12 cellular contexts compared by ENCODE assay signal in genomic region chr19:30229524-30230174, GRCh38.
DNase-seq lines count a peak whose midpoint lies in the region; ATAC-seq and TF ChIP-seq lines count a peak whose summit lies in the region.
"Had no signal": no experiment of that assay in that cellular context is flagged by ENCODE, and none has a peak within 500 bp of the region (broad histone marks: within the 10 kb centered on the region; RNA-seq: fewer than 3 reads in every experiment).

No MANE protein-coding gene starts in this region.

- intact Hi-C loops in transverse colon (cut with DNase I; ENCODE audit: low total_unique reads), result no loop called here

- peak overlapping the region in 2 of 4 donors; percentile 46 to 67 for H3K4me3 ChIP-seq in transverse colon
- H3K4me3 ChIP-seq: body of pancreas had no signal

- no peak for TF ChIP-seq CTCF in transverse colon (IDR thresholded peaks at IDR 0.05)

- peak; percentile 21 for DNase-seq in NCI-H1436 (lab: John Stamatoyannopoulos, UW)
- DNase-seq in NCI-H1436 treated with DMSO at 0.1 percent for 48 hours (lab: John Stamatoyannopoulos, UW), result no peak
- peak; percentile 66 for DNase-seq in cerebellar cortex (ENCODE audit: low spot score)
- DNase-seq in kidney tubule cell (ENCODE audit: low spot score), result peak; percentile 8
- DNase-seq in transverse colon, result no peak
- DNase-seq in mesenteric fat pad (ENCODE audit: low spot score), result no peak
- DNase-seq: 8988T, body of pancreas, left cardiac atrium, psoas muscle had no signal

- H3K36me3 ChIP-seq in transverse colon, result no peaks in the 10 kb centered on the region

- ATAC-seq in GM21390 (IDR thresholded peaks at IDR 0.05; ENCODE audit: unreplicated experiment) (no peak), HG03565 (IDR thresholded peaks at IDR 0.05; ENCODE audit: unreplicated experiment) (no peak)
- ATAC-seq: body of pancreas, psoas muscle had no signal

- H3K27ac ChIP-seq in transverse colon, result peak overlapping the region; percentile 48 to 68 (median 64)
- H3K27ac ChIP-seq: body of pancreas, psoas muscle had no signal

- WGBS in transverse colon (ENCODE audit: low coverage in 1 of 2), 2 donors, result 59 to 80% methylated on average over 4 to 14 of the region's 14 CpGs

- no peak for TF ChIP-seq EP300 in transverse colon (IDR thresholded peaks at IDR 0.05; ENCODE audit: low read depth)

- TF ChIP-seq POLR2A in transverse colon (IDR thresholded peaks at IDR 0.05), result no peak

- in situ Hi-C loops in transverse colon (cut with MboI; ENCODE audit: low pct_ligation_motif_present in 1 of 4, low pct_unique_long_range_greater_than_20kb in 1 of 4, low sequenced_read_pairs in 3 of 4), result no loop called here

- H3K9me3 ChIP-seq in transverse colon, result no peaks in the 10 kb centered on the region
- H3K9me3 ChIP-seq: body of pancreas, psoas muscle had no signal

- H3K4me1 ChIP-seq in transverse colon, result peaks cover 15 to 33% (median 20%) of the 10 kb centered on the region in 4 donors

- peaks cover 76% of the 10 kb centered on the region for H3K27me3 ChIP-seq in transverse colon

Comparison
In these comparisons a context has a peak if more than half of its experiments do, and no peak if none do; other contexts are left out.
1. DNase-seq: peak in NCI-H1436 (single experiment), cerebellar cortex (single experiment) and kidney tubule cell (single experiment); none in NCI-H1436 treated with DMSO at 0.1 percent for 48 hours (single experiment), transverse colon (single experiment) and mesenteric fat pad (single experiment).